ENCODE assay signal across 2 cellular contexts in genomic region chr1:15174615-15174983, GRCh38.
TF ChIP-seq lines count a peak whose summit lies in the region.

No MANE protein-coding gene starts in this region.

TF ChIP-seq in A549, 52 proteins besides CTCF, POLR2A, EP300 and RAD21 (continued from another document):
- TF ChIP-seq REST (IDR thresholded peaks at IDR 0.05) (no peak), BCL3 (IDR thresholded peaks at IDR 0.05) (no peak), ZFP36 (IDR thresholded peaks at IDR 0.05; ENCODE audit: borderline replicate concordance, partially characterized antibody) (no peak), USF2 (IDR thresholded peaks at IDR 0.05) (no peak), TP53 (CRISPR knock-in tag; IDR thresholded peaks at IDR 0.05) (no peak), SREBF2 (IDR thresholded peaks at IDR 0.05) (no peak), NFE2L2 (conservative IDR thresholded peaks at IDR 0.05; ENCODE audit: low read length) (no peak), BHLHE40 (IDR thresholded peaks at IDR 0.05; ENCODE audit: low read depth, low read length) (no peak)

TF ChIP-seq in HCT116, 20 proteins besides CTCF, POLR2A, EP300 and RAD21 (continued from another document):
- no peak for TF ChIP-seq REST (IDR thresholded peaks at IDR 0.05; ENCODE audit: low read depth)
- no peak for TF ChIP-seq ZFX (IDR thresholded peaks at IDR 0.05)
